ENCODE assay signal across 28 cellular contexts in the genomic region with DNA sequence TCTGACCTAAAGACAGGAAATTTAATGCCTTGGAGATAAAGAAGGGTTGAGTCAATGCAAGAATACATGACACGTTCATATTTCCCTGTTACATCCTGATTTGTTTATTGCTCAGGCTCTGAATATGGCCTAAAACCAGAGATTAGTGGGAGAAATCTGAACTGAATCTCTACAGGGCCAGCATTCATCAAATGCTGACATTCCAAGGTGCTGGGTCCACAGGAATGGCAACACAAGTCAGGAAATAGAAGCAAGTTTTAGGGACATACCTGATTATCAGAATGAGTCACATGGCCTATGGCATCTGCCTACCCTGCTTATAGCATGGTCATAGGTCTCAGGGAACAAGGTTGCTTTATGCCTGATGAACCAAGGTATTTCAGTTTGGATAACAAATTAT.
A peak's percentile ranks its signal among the peaks of the same experiment; 100 is the strongest.
DNase-seq lines count a peak whose midpoint lies in the region; TF ChIP-seq lines count a peak whose summit lies in the region.
"Had no signal": no experiment of that assay in that cellular context is flagged by ENCODE, and none has a peak within 500 bp of the region (broad histone marks: within the 10 kb centered on the region; RNA-seq: fewer than 3 reads in every experiment).

No MANE protein-coding gene starts in this region.

- H2BK12ac ChIP-seq in trophoblast cell (ENCODE audit: low read length): no peak overlapping the region

- no peak overlapping the region for H3K4me2 ChIP-seq in trophoblast cell (ENCODE audit: low read length)
- H3K4me2 ChIP-seq: A549; BLaER1; BLaER1 treated with 17β-estradiol and CSF1 and Interleukin-3, amounts not matched to agents 10 nM and 100 nM had no signal

- H3K4me3 ChIP-seq in trophoblast cell (ENCODE audit: low read depth, low read length): no peak overlapping the region
- H3K4me3 ChIP-seq: A549; BLaER1; BLaER1 treated with 17β-estradiol and CSF1 and Interleukin-3, amounts not matched to agents 10 nM and 100 nM had no signal

- no peak overlapping the region for H2BK120ac ChIP-seq in trophoblast cell (ENCODE audit: insufficient read depth, low read length, poor library complexity)

- H4K91ac ChIP-seq in trophoblast cell (ENCODE audit: low read depth, low read length): no peak overlapping the region

- no peak overlapping the region for H3K4ac ChIP-seq in trophoblast cell (ENCODE audit: low read depth, low read length)

- no peak overlapping the region for H2AK5ac ChIP-seq in trophoblast cell (ENCODE audit: low read length)

- no peaks in the 10 kb centered on the region for H3K36me3 ChIP-seq in trophoblast cell (ENCODE audit: control insufficient read depth in 1 of 2, insufficient read depth in 2 of 2, low read length in 2 of 2)
- H3K36me3 ChIP-seq: BE2C; BLaER1; BLaER1 treated with 17β-estradiol and CSF1 and Interleukin-3, amounts not matched to agents 10 nM and 100 nM had no signal

- H3K27ac Mint-ChIP-seq in CD14-positive monocyte: no peak overlapping the region
- H3K27ac Mint-ChIP-seq: B cell; CD4-positive, alpha-beta memory T cell; CD4-positive, alpha-beta T cell; CD4-positive, CD25-positive, alpha-beta regulatory T cell; CD8-positive, alpha-beta memory T cell; CD8-positive, alpha-beta T cell had no signal

- H3K23ac ChIP-seq in trophoblast cell (ENCODE audit: low read length): no peak overlapping the region

- H3K79me1 ChIP-seq in trophoblast cell (ENCODE audit: low read length): no peaks in the 10 kb centered on the region

- intact Hi-C loops in CD14-positive monocyte (cut with micrococcal nuclease): no loop called here

- H2BK5ac ChIP-seq in trophoblast cell (ENCODE audit: low read depth, low read length, poor library complexity): no peak overlapping the region

- no peak overlapping the region for H3K27ac ChIP-seq in trophoblast cell (ENCODE audit: low read depth, low read length)
- H3K27ac ChIP-seq: 22Rv1; A549; BLaER1; BLaER1 treated with 17β-estradiol and CSF1 and Interleukin-3, amounts not matched to agents 10 nM and 100 nM; C4-2B had no signal

- H3K27me3 ChIP-seq in trophoblast cell (ENCODE audit: insufficient read depth, low read length): no peaks in the 10 kb centered on the region
- H3K27me3 ChIP-seq: BE2C; BLaER1; BLaER1 treated with 17β-estradiol and CSF1 and Interleukin-3, amounts not matched to agents 10 nM and 100 nM had no signal

- H3K14ac ChIP-seq in trophoblast cell (ENCODE audit: low read length): no peak overlapping the region

- H3K36me3 Mint-ChIP-seq in CD14-positive monocyte: no peaks in the 10 kb centered on the region
- H3K36me3 Mint-ChIP-seq: CD4-positive, alpha-beta memory T cell; CD4-positive, CD25-positive, alpha-beta regulatory T cell; CD8-positive, alpha-beta memory T cell; CD8-positive, alpha-beta T cell had no signal

- WGBS in trophoblast cell (ENCODE audit: extremely low coverage, insufficient coverage, insufficient read length): no CpG with 5 or more reads among the region's 1 CpG

- H3K18ac ChIP-seq in trophoblast cell (ENCODE audit: low read length): no peak overlapping the region

- H3K9me3 ChIP-seq in trophoblast cell (ENCODE audit: insufficient read depth, low read depth, low read length): peaks cover 2% of the 10 kb centered on the region
- H3K9me3 ChIP-seq: A549, BE2C had no signal

- H4K8ac ChIP-seq in trophoblast cell (ENCODE audit: low read depth, low read length): no peak overlapping the region

- no peak overlapping the region for H2AFZ ChIP-seq in trophoblast cell (ENCODE audit: insufficient read depth, low read length, poor library complexity)

- H3K27me3 Mint-ChIP-seq in CD14-positive monocyte (ENCODE audit: low read depth in 3 of 3): peaks cover 2 to 11% (median 5%) of the 10 kb centered on the region in 3 donors
- H3K27me3 Mint-ChIP-seq: CD4-positive, CD25-positive, alpha-beta regulatory T cell had no signal

- H3K4me3 Mint-ChIP-seq in CD14-positive monocyte: no peak overlapping the region
- H3K4me3 Mint-ChIP-seq: B cell; CD4-positive, alpha-beta memory T cell; CD4-positive, alpha-beta T cell; CD4-positive, CD25-positive, alpha-beta regulatory T cell; CD8-positive, alpha-beta memory T cell; CD8-positive, alpha-beta T cell had no signal

- no peaks in the 10 kb centered on the region for H3K4me1 Mint-ChIP-seq in CD14-positive monocyte
- H3K4me1 Mint-ChIP-seq: B cell; CD4-positive, alpha-beta memory T cell; CD4-positive, CD25-positive, alpha-beta regulatory T cell; CD8-positive, alpha-beta memory T cell had no signal

- H3K9ac ChIP-seq in trophoblast cell (ENCODE audit: low read length): no peak overlapping the region
- H3K9ac ChIP-seq: BLaER1; BLaER1 treated with 17β-estradiol and CSF1 and Interleukin-3, amounts not matched to agents 10 nM and 100 nM had no signal

- no peak for TF ChIP-seq CTCF in CD14-positive monocyte (IDR thresholded peaks at IDR 0.05)

- no peaks in the 10 kb centered on the region for H3K79me2 ChIP-seq in trophoblast cell (ENCODE audit: control insufficient read depth, insufficient read depth, low read length, poor library complexity)

- H3K4me1 ChIP-seq in trophoblast cell (ENCODE audit: control insufficient read depth in 1 of 2, insufficient read depth in 2 of 2, low read length in 2 of 2): no peaks in the 10 kb centered on the region
- H3K4me1 ChIP-seq: A549; BLaER1; BLaER1 treated with 17β-estradiol and CSF1 and Interleukin-3, amounts not matched to agents 10 nM and 100 nM had no signal

- H3K9me3 Mint-ChIP-seq in CD14-positive monocyte: peaks cover 2 to 14% (median 7%) of the 10 kb centered on the region in 7 donors
- H3K9me3 Mint-ChIP-seq: CD4-positive, alpha-beta T cell; CD8-positive, alpha-beta T cell had no signal

- DNase-seq in trophoblast cell: peak; percentile 62 to 65
- DNase-seq in CD14-positive monocyte (ENCODE audit: low spot score): no peak
- DNase-seq: 8988T; ACHN; AML-193; BE2C; C1 segment of cervical spinal cord; Caco-2; Calu3; CD4-positive, alpha-beta memory T cell; CD4-positive, alpha-beta T cell; CD4-positive, CD25-positive, alpha-beta regulatory T cell; CD8-positive, alpha-beta memory T cell; CD8-positive, alpha-beta T cell; COR-L47; DMS 273 treated with DMSO at 0.1 percent for 48 hours; DMS153; DMS53; DMS79; DMS79 treated with DMSO at 0.1 percent for 48 hours; DND-41; EL had no signal

- no peak overlapping the region for H4K12ac ChIP-seq in trophoblast cell (ENCODE audit: low read depth, low read length)
